Comparison of ENCODE assay signal across 15 cellular contexts in the genomic region with DNA sequence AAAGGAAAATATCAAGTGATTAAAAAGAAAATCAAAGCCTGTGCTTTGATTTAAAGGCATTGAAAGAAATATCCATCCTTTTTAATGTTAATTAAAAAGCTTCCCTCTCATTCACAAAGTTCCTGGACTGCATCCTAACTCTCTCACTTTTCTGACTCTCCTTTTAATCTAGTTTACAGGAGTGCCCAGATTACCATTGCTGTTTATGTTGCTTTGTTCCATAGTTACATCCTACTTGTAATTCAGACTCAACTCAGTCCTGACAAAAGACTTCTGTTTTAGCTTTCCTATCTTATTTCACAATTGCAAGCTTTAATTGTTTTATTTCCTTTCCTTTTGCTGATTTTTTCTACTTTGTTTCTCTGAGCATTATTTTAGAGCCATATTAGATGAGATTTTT.
DNase-seq lines count a peak whose midpoint lies in the region; ATAC-seq lines count a peak whose summit lies in the region.
"Had no signal": no experiment of that assay in that cellular context is flagged by ENCODE, and none has a peak within 500 bp of the region (broad histone marks: within the 10 kb centered on the region; RNA-seq: fewer than 3 reads in every experiment).

No MANE protein-coding gene starts in this region.

- no peaks in the 10 kb centered on the region for H3K27me3 ChIP-seq in HUES6 (ENCODE audit: control insufficient read depth, insufficient read depth, low read length)
- no peaks in the 10 kb centered on the region for H3K27me3 ChIP-seq in iPS-18a (ENCODE audit: control insufficient read depth, insufficient read depth, low read length)
- H3K27me3 ChIP-seq: BLaER1 had no signal

- H3K9ac ChIP-seq in HUES6 (ENCODE audit: low read length) (no peak overlapping the region), iPS-18a (ENCODE audit: low read length) (no peak overlapping the region)
- H3K9ac ChIP-seq: BLaER1, GM23248 had no signal

- H3K4me1 ChIP-seq in HUES6 (ENCODE audit: control insufficient read depth, insufficient read depth, low read length): peaks cover 54% of the 10 kb centered on the region
- H3K4me1 ChIP-seq in iPS-18a (ENCODE audit: control insufficient read depth, low read depth, low read length): peaks cover 53% of the 10 kb centered on the region
- H3K4me1 ChIP-seq: BLaER1 had no signal

- peak overlapping the region; percentile 19 for H3K4me3 ChIP-seq in HUES6 (ENCODE audit: low read depth, low read length)
- peak overlapping the region; percentile 25 for H3K4me3 ChIP-seq in iPS-18a (ENCODE audit: low read length)
- H3K4me3 ChIP-seq: BLaER1, GM12878, GM23248, HAP-1 had no signal

- intact Hi-C loops in Right ventricle myocardium superior (cut with DNase I): no loop called here
- intact Hi-C loops in Right ventricle myocardium inferior (cut with DNase I): no loop called here

- H3K9me3 ChIP-seq in HUES6 (ENCODE audit: control insufficient read depth, insufficient read depth, low read depth, low read length): no peaks in the 10 kb centered on the region
- H3K9me3 ChIP-seq in iPS-18a (ENCODE audit: control insufficient read depth, low read depth, low read length): no peaks in the 10 kb centered on the region
- H3K9me3 ChIP-seq: BLaER1, HAP-1 had no signal

- DNase-seq in Right ventricle myocardium superior: no peak
- no peak for DNase-seq in Right ventricle myocardium inferior (ENCODE audit: missing footprints)
- DNase-seq in HUDEP-2 (lab: John Stamatoyannopoulos, UW; ENCODE audit: unreplicated experiment in 76 of 76): no peak
- DNase-seq in DMS114 treated with DMSO at 0.1 percent for 48 hours (lab: John Stamatoyannopoulos, UW; ENCODE audit: unreplicated experiment): no peak
- DNase-seq in DMS53 treated with DMSO at 0.1 percent for 48 hours (lab: John Stamatoyannopoulos, UW; ENCODE audit: unreplicated experiment): no peak
- DNase-seq: CD8-positive, alpha-beta memory T cell; DMS79; GM23248; KG1 had no signal

- H3K27ac ChIP-seq in HUES6 (ENCODE audit: low read depth, low read length) (peak overlapping the region; percentile 72), iPS-18a (ENCODE audit: low read length) (peak overlapping the region; percentile 43)
- H3K27ac ChIP-seq: 22Rv1, BLaER1, GM23248 had no signal

- peak; percentile 65 for ATAC-seq in Right ventricle myocardium superior (ENCODE audit: poor library complexity)
- ATAC-seq in Right ventricle myocardium inferior: no peak
- ATAC-seq: GM12878 had no signal

- H3K36me3 ChIP-seq in HUES6 (ENCODE audit: control insufficient read depth, insufficient read depth, low read length) (no peaks in the 10 kb centered on the region), iPS-18a (ENCODE audit: control insufficient read depth, low read depth, low read length) (no peaks in the 10 kb centered on the region)
- H3K36me3 ChIP-seq: BLaER1, HAP-1 had no signal
